ENCODE assay signal across 1 cellular context in genomic region chr19:17243854-17244617, GRCh38.
A peak's percentile ranks its signal among the peaks of the same experiment; 100 is the strongest.
TF ChIP-seq lines count a peak whose summit lies in the region.

No MANE protein-coding gene starts in this region.

TF ChIP-seq in K562, 482 proteins besides CTCF, POLR2A, EP300 and RAD21 (continues in another document):
- TF ChIP-seq RBBP5 (IDR thresholded peaks at IDR 0.05; ENCODE audit: borderline replicate concordance, insufficient read depth, low read length, poor library complexity, severe bottlenecking) (peak; percentile 5), POLR2G (IDR thresholded peaks at IDR 0.05; ENCODE audit: low read depth, low read length) (peak; percentile 62; the same call in 1 of the 2 replicates), MNT (conservative IDR thresholded peaks at IDR 0.05) (0 out of 4 replicates have a peak, but pooled peaks of 1 of the 2 experiments have one; percentile 20), HLTF (IDR thresholded peaks at IDR 0.05) (no peak), YY1 (IDR thresholded peaks at IDR 0.05; ENCODE audit: borderline replicate concordance in 1 of 3, control insufficient read depth in 1 of 3, extremely low read depth in 1 of 3, insufficient read depth in 3 of 3, insufficient read length in 1 of 3, insufficient replicate concordance in 2 of 3, low read depth in 1 of 3, low read length in 2 of 3) (peak in 1 of 3 experiments; percentile 46), ETS1 (conservative IDR thresholded peaks at IDR 0.05; ENCODE audit: control insufficient read depth, low read depth, low read length) (peak; percentile 41; the same call in 1 of the 2 replicates), CXXC5 (CRISPR knock-in tag; IDR thresholded peaks at IDR 0.05) (0 out of 2 replicates have a peak, but pooled peaks have one; percentile 9), RBFOX2 (IDR thresholded peaks at IDR 0.05; ENCODE audit: low read depth, low read length) (peak; percentile 69), ZNF407 (IDR thresholded peaks at IDR 0.05; ENCODE audit: low read depth) (peak; percentile 83), CREM (IDR thresholded peaks at IDR 0.05; ENCODE audit: low read depth) (0 out of 2 replicates have a peak, but pooled peaks have one; percentile 21), MAZ (CRISPR knock-in tag; conservative IDR thresholded peaks at IDR 0.05 in 1 of 2, IDR thresholded peaks at IDR 0.05 in 1 of 2) (peak; percentile 8 to 36; a peak in 2 of 4 replicates), GABPA (tag; conservative IDR thresholded peaks at IDR 0.05; ENCODE audit: low read depth) (peak; percentile 81), ZBTB11 (CRISPR knock-in tag; IDR thresholded peaks at IDR 0.05) (peak in 2 of 3 experiments; percentile 64 to 94; a peak in 4 of 6 replicates), SRSF3 (IDR thresholded peaks at IDR 0.05; ENCODE audit: insufficient read depth, low read length) (0 out of 2 replicates have a peak, but pooled peaks have one; percentile 34), NR2C2 (CRISPR knock-in tag; IDR thresholded peaks at IDR 0.05) (no peak), NR2C2 (tag; IDR thresholded peaks at IDR 0.05) (peak; percentile 49; the same call in 1 of the 2 replicates), ZNF263 (CRISPR knock-in tag; IDR thresholded peaks at IDR 0.05; ENCODE audit: borderline replicate concordance) (0 out of 2 replicates have a peak, but pooled peaks have one; percentile 11), UBTF (IDR thresholded peaks at IDR 0.05; ENCODE audit: borderline replicate concordance in 1 of 2, low read depth in 2 of 2, low read length in 2 of 2) (peak in 1 of 2 experiments; percentile 53; a peak in 1 of 4 replicates), ZBTB40 (IDR thresholded peaks at IDR 0.05) (peak; percentile 75), ZBTB40 (CRISPR knock-in tag; IDR thresholded peaks at IDR 0.05) (no peak)
